Comparison of ENCODE assay signal across 17 cellular contexts in genomic region chr3:177547953-177548352, GRCh38.
"Had no signal": no experiment of that assay in that cellular context is flagged by ENCODE, and none has a peak within 500 bp of the region (broad histone marks: within the 10 kb centered on the region; RNA-seq: fewer than 3 reads in every experiment).

No MANE protein-coding gene starts in this region.

- H3K36me3 ChIP-seq: right lobe of liver, stomach had no signal

- DNase-seq: activated CD8-positive, alpha-beta memory T cell treated with anti-CD3 and anti-CD28 coated beads, Interleukin-2, amount 50 U/mL, for 48 hours; central memory CD4-positive, alpha-beta T cell; islet precursor cell; mammary epithelial cell; naive B cell; occipital lobe; right lobe of liver; SK-N-SH; stomach; T-helper 1 cell; T1000 had no signal

- H3K27me3 ChIP-seq: esophagus muscularis mucosa, hepatocyte, right lobe of liver, stomach, testis had no signal

- H3K4me3 ChIP-seq: coronary artery, esophagus muscularis mucosa, hepatocyte, right lobe of liver, stomach, testis had no signal

- H3K27ac Mint-ChIP-seq: activated T-helper 1 cell treated with anti-CD3 and anti-CD28 coated beads, Interleukin-12 subunit alpha, Interleukin-12 subunit beta, Interleukin-2, Interleukin-4 antibody, amounts not matched to agents 30 ng/mL and 10 ng/mL and 1 ng/mL, durations not matched to agents 14 hours and 24 hours and 36 hours; brain had no signal

- H3K9me3 ChIP-seq: esophagus muscularis mucosa, right lobe of liver, SK-N-SH, stomach, testis had no signal

- H3K9me3 Mint-ChIP-seq: naive B cell had no signal

- H3K36me3 Mint-ChIP-seq: brain, naive B cell had no signal

- H3K27ac ChIP-seq: esophagus muscularis mucosa, hepatocyte, right lobe of liver, stomach, testis had no signal

- H3K4me3 Mint-ChIP-seq: activated T-helper 1 cell treated with anti-CD3 and anti-CD28 coated beads, Interleukin-12 subunit alpha, Interleukin-12 subunit beta, Interleukin-2, Interleukin-4 antibody, amounts not matched to agents 30 ng/mL and 10 ng/mL and 1 ng/mL, durations not matched to agents 14 hours and 24 hours and 36 hours; brain had no signal

- H3K4me1 ChIP-seq: right lobe of liver, stomach had no signal

- H3K27me3 Mint-ChIP-seq: brain, naive B cell had no signal
